In genomic region chr6:151440930-151441329, GRCh38 we compare ENCODE assay signal across 8 cellular contexts. TPM values are rescaled to one million over a fixed set of nuclear protein-coding genes. Genes with fewer than 3 reads are reported as not detected.
DNase-seq lines count a peak whose midpoint lies in the region; ATAC-seq and TF ChIP-seq lines count a peak whose summit lies in the region.

No MANE protein-coding gene starts in this region.

- ATAC-seq in HG02885 (IDR thresholded peaks at IDR 0.05; ENCODE audit: poor library complexity, unreplicated experiment): peak; percentile 51
- ATAC-seq in HG03097 (IDR thresholded peaks at IDR 0.05; ENCODE audit: low FRiP score, unreplicated experiment): no peak

- no peaks in the 10 kb centered on the region for H3K9me3 ChIP-seq in SJCRH30 (replicated peaks)

- no peak overlapping the region for H3K27ac ChIP-seq in brain microvascular endothelial cell
- H3K27ac ChIP-seq in SJCRH30: no peak overlapping the region

- no peaks in the 10 kb centered on the region for H3K4me1 ChIP-seq in SJCRH30

- H3K27me3 ChIP-seq in brain microvascular endothelial cell (replicated peaks) (no peaks in the 10 kb centered on the region), SJCRH30 (no peaks in the 10 kb centered on the region)

- peaks cover 22% of the 10 kb centered on the region for H3K4me1 Mint-ChIP-seq in progenitor cell of endocrine pancreas (ENCODE audit: low read depth)

- in situ Hi-C loops in brain microvascular endothelial cell (cut with HindIII; ENCODE audit: low pct_ligation_motif_present, low sequenced_read_pairs): no loop called here

- H3K4me3 ChIP-seq in brain microvascular endothelial cell (ENCODE audit: low read depth, low read length) (no peak overlapping the region), SJCRH30 (no peak overlapping the region)

- H3K27ac Mint-ChIP-seq in progenitor cell of endocrine pancreas: peak overlapping the region; percentile 51

- H3K27me3 Mint-ChIP-seq in progenitor cell of endocrine pancreas: no peaks in the 10 kb centered on the region

- H3K4me3 Mint-ChIP-seq in progenitor cell of endocrine pancreas (ENCODE audit: low read depth): no peak overlapping the region

- DNase-seq in brain microvascular endothelial cell: no peak
- no peak for DNase-seq in progenitor cell of endocrine pancreas (ENCODE audit: low spot score, unreplicated experiment)
- DNase-seq in SJCRH30: no peak
- no peak for DNase-seq in iPS-NIHi11 (ENCODE audit: low spot score)
- no peak for DNase-seq in activated CD4-positive, alpha-beta T cell treated with anti-CD3 and anti-CD28 coated beads for 4 hours

- H3K9me3 Mint-ChIP-seq in progenitor cell of endocrine pancreas (ENCODE audit: low read depth): no peaks in the 10 kb centered on the region

- H3K36me3 ChIP-seq in brain microvascular endothelial cell (replicated peaks) (no peaks in the 10 kb centered on the region), SJCRH30 (peaks cover 6% of the 10 kb centered on the region)

- peaks cover 16% of the 10 kb centered on the region for H3K36me3 Mint-ChIP-seq in progenitor cell of endocrine pancreas (ENCODE audit: insufficient read depth)

- peak; percentile 14; the same call in 1 of the 2 replicates for TF ChIP-seq CTCF in GM12874 (IDR thresholded peaks at IDR 0.05; ENCODE audit: insufficient read depth, low read depth, low read length)
- TF ChIP-seq CTCF in brain microvascular endothelial cell (IDR thresholded peaks at IDR 0.05; ENCODE audit: low read depth, low read length, missing control alignments): peak; percentile 33
- TF ChIP-seq CTCF in progenitor cell of endocrine pancreas (IDR thresholded peaks at IDR 0.05; ENCODE audit: unreplicated experiment): peak; percentile 38

RNA-seq across cellular contexts. Expression of gene RMND1, which starts 11.0 kb away (rescaled TPM):
- total RNA-seq in progenitor cell of endocrine pancreas: 38.5 and 40.2 TPM in 2 replicates
- 33.1 and 33.3 TPM in 2 replicates for total RNA-seq in SJCRH30 (2014; rRNA removed; shearing (Covaris generic))

RNA-seq across cellular contexts. Expression of gene ZBTB2, which starts 49.6 kb away (rescaled TPM):
- total RNA-seq in progenitor cell of endocrine pancreas: 14.4 and 15.2 TPM in 2 replicates
- total RNA-seq in SJCRH30 (2014; rRNA removed; shearing (Covaris generic)): 27.1 and 31.4 TPM in 2 replicates

RNA-seq across cellular contexts. Expression of gene CCDC170, which starts 52.9 kb away (rescaled TPM):
- 0.22 TPM in 1 of 2 replicates, not detected in the other for total RNA-seq in progenitor cell of endocrine pancreas
- total RNA-seq in SJCRH30 (2014; rRNA removed; shearing (Covaris generic)): not detected in 2 replicates
